9 cellular contexts compared by ENCODE assay signal in the genomic region with DNA sequence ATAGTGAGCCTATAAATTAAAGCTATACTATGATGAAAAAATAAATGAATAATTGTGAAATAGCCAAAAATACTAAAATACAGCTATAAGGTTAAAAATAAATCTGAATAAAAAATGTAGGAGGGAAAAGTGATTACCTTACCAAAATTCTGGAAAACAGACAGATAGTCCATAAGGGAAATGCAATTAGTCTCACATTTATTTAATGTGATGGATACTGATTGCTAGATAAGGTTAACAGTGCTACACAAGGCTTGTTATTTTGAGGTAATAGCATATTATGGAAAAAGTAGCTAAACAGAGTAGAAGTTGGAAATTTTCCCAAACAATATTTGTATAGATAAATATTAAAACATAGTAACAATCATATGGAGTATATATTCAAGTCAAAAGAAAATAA.
"Had no signal": no experiment of that assay in that cellular context is flagged by ENCODE, and none has a peak within 500 bp of the region (broad histone marks: within the 10 kb centered on the region; RNA-seq: fewer than 3 reads in every experiment).

No MANE protein-coding gene starts in this region.

- H3K4me3 ChIP-seq: GM23248, GM23338, HAP-1 had no signal

- H3K9me3 ChIP-seq: HAP-1 had no signal

- H3K36me3 ChIP-seq: HAP-1 had no signal

- ATAC-seq: GM23338, HCT116 had no signal

- H3K27ac ChIP-seq: GM23248 had no signal

- H3K9ac ChIP-seq: GM23248 had no signal

- DNase-seq: GM23248, GOT3, H7, H9, HCEC 1CT, HFFc6 had no signal

- H3K4me2 ChIP-seq: GM23338 had no signal

- H2AFZ ChIP-seq: GM23248, GM23338 had no signal
